ENCODE assay signal across 17 cellular contexts in genomic region chr7:133561361-133561760, GRCh38.
"Had no signal": no experiment of that assay in that cellular context is flagged by ENCODE, and none has a peak within 500 bp of the region (broad histone marks: within the 10 kb centered on the region; RNA-seq: fewer than 3 reads in every experiment).

No MANE protein-coding gene starts in this region.

- H3K4me3 ChIP-seq: coronary artery, gastrocnemius medialis, heart right ventricle, mucosa of descending colon, smooth muscle cell, suprapubic skin, thyroid gland had no signal

- H3K36me3 ChIP-seq: gastrocnemius medialis, heart right ventricle, neutrophil, suprapubic skin, thyroid gland had no signal

- H3K4me3 Mint-ChIP-seq: endodermal cell; naive thymus-derived CD8-positive, alpha-beta T cell; type B pancreatic cell had no signal

- H3K27me3 Mint-ChIP-seq: naive thymus-derived CD8-positive, alpha-beta T cell; type B pancreatic cell had no signal

- H3K36me3 Mint-ChIP-seq: type B pancreatic cell had no signal

- H3K4me1 ChIP-seq: gastrocnemius medialis, suprapubic skin, thyroid gland had no signal

- H3K27ac Mint-ChIP-seq: endodermal cell; naive thymus-derived CD8-positive, alpha-beta T cell; type B pancreatic cell had no signal

- H3K27ac ChIP-seq: coronary artery, gastrocnemius medialis, heart right ventricle, neutrophil, suprapubic skin, thyroid gland had no signal

- H3K4me2 ChIP-seq: smooth muscle cell had no signal

- H3K27me3 ChIP-seq: gastrocnemius medialis, heart right ventricle, neutrophil, suprapubic skin, thyroid gland had no signal

- DNase-seq: effector CD4-positive, alpha-beta T cell; endodermal cell; gastrocnemius medialis; heart right ventricle; islet precursor cell; mammary epithelial cell; mucosa of descending colon; naive thymus-derived CD8-positive, alpha-beta T cell; right cardiac atrium; stimulated activated CD4-positive, alpha-beta T cell treated with anti-CD3 and anti-CD28 coated beads, Interleukin-2, amount 100 ng/mL, for 48 hours; stimulated activated naive CD8-positive, alpha-beta T cell treated with anti-CD3 and anti-CD28 coated beads, Interleukin-15, Interleukin-2, amounts not matched to agents 100 U/mL and 50 U/mL, for 24 hours; thyroid gland had no signal

- H3K9me3 ChIP-seq: gastrocnemius medialis, heart right ventricle, mucosa of descending colon, neutrophil, suprapubic skin, thyroid gland had no signal

- H3K9me3 Mint-ChIP-seq: endodermal cell, type B pancreatic cell had no signal
